In the genomic region with DNA sequence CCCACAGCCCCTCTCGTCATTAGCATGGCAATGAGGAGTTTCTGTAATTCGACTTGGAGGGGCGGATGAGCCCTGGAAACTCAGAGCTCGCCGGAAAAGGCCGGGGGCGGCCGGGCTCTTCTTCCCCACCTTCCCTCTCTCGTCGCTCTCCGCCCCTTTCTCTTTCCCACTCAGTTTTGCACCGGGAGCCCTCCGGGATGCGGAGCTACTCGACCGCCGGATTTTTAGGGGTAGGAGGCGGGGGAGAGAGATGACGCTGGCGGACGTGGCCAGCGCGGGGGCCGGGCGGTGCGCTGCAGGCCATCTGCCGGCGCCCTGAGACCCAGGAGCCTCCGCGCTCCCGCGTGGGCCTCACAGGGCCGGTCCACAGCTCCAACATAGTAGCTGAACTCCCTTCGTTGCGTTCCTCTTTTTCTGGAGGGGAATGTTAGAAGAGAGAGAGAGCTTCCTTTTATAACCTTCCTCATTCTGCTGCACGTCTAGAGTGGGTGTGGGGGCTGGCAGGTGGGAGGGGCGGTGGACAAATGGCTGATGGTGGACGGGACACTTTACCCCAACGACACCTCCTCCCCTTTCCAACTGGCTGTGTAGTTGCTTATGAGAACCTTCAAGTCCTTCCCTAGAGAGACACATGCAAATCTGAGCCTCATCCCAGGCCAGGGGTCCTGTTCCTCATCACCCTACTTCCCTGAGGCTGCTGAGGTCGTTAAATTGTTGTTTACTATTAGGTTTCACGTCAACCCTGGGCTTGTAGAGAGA, we compare ENCODE assay signal across 9 cellular contexts. TPM values are rescaled to one million over a fixed set of nuclear protein-coding genes. Genes with fewer than 3 reads are reported as not detected.
DNase-seq lines count a peak whose midpoint lies in the region; ATAC-seq, FAIRE-seq and TF ChIP-seq lines count a peak whose summit lies in the region.
"Had no signal": no experiment of that assay in that cellular context is flagged by ENCODE, and none has a peak within 500 bp of the region (broad histone marks: within the 10 kb centered on the region; RNA-seq: fewer than 3 reads in every experiment).

No MANE protein-coding gene starts in this region.

- peaks cover 8% of the 10 kb centered on the region for H4K20me1 ChIP-seq in astrocyte (ENCODE audit: insufficient read depth, low read length)
- H4K20me1 ChIP-seq: BLaER1 treated with 17β-estradiol and CSF1 and Interleukin-3, amounts not matched to agents 10 nM and 100 nM had no signal

- H3K27me3 ChIP-seq in astrocyte (ENCODE audit: insufficient read depth, low read length) (peaks cover 80% of the 10 kb centered on the region), stomach smooth muscle (ENCODE audit: control insufficient read depth in 1 of 2, insufficient read depth in 2 of 2, low read length in 2 of 2) (no peaks in the 10 kb centered on the region)

- H3K4me2 ChIP-seq in astrocyte (ENCODE audit: low read length) = peak overlapping the region; percentile 91
- H3K4me2 ChIP-seq: BLaER1 treated with 17β-estradiol and CSF1 and Interleukin-3, amounts not matched to agents 10 nM and 100 nM had no signal

- H3K27ac Mint-ChIP-seq in astrocyte (ENCODE audit: unreplicated experiment) = peak overlapping the region; percentile 59

- H3K27ac ChIP-seq in astrocyte (ENCODE audit: low read depth, low read length) (peak overlapping the region; percentile 83), stomach smooth muscle (ENCODE audit: low read length) (peak overlapping the region; percentile 97)
- H3K27ac ChIP-seq: BLaER1 treated with 17β-estradiol and CSF1 and Interleukin-3, amounts not matched to agents 10 nM and 100 nM had no signal

- H3K4me1 Mint-ChIP-seq in astrocyte (ENCODE audit: low read depth, unreplicated experiment) = peaks cover 2% of the 10 kb centered on the region

- H3K4me3 Mint-ChIP-seq in astrocyte (ENCODE audit: unreplicated experiment) = peak overlapping the region; percentile 82

- peaks cover 44% of the 10 kb centered on the region for H3K9me3 Mint-ChIP-seq in astrocyte (ENCODE audit: unreplicated experiment)

- peaks cover 2% of the 10 kb centered on the region for H3K36me3 Mint-ChIP-seq in astrocyte (ENCODE audit: low read depth, unreplicated experiment)

- TF ChIP-seq CTCF in astrocyte (IDR thresholded peaks at IDR 0.05; ENCODE audit: insufficient read depth, low read depth, low read length) = no peak

- H3K36me3 ChIP-seq in astrocyte (ENCODE audit: insufficient read depth, low read length) = no peaks in the 10 kb centered on the region
- no peaks in the 10 kb centered on the region for H3K36me3 ChIP-seq in stomach smooth muscle (ENCODE audit: control insufficient read depth in 2 of 2, insufficient read depth in 2 of 2, low read length in 2 of 2)
- H3K36me3 ChIP-seq: BLaER1 treated with 17β-estradiol and CSF1 and Interleukin-3, amounts not matched to agents 10 nM and 100 nM had no signal

- no peak for ATAC-seq in HG02870 (IDR thresholded peaks at IDR 0.05; ENCODE audit: unreplicated experiment)

- H3K4me1 ChIP-seq in astrocyte (ENCODE audit: insufficient read depth, low read length) = no peaks in the 10 kb centered on the region
- H3K4me1 ChIP-seq in stomach smooth muscle (ENCODE audit: control insufficient read depth, insufficient read depth, low read length) = peaks cover 20% of the 10 kb centered on the region

- peaks cover 41% of the 10 kb centered on the region for H3K79me2 ChIP-seq in astrocyte (ENCODE audit: insufficient read depth, low read length)

- no peak for FAIRE-seq in astrocyte (lab: Jason Lieb, UNC)

- H3K9ac ChIP-seq in astrocyte (ENCODE audit: low read length) = peak overlapping the region; percentile 87
- H3K9ac ChIP-seq in stomach smooth muscle (ENCODE audit: low read length in 2 of 2) = peak overlapping the region; percentile 92 to 94
- H3K9ac ChIP-seq: BLaER1 treated with 17β-estradiol and CSF1 and Interleukin-3, amounts not matched to agents 10 nM and 100 nM had no signal

- H3K9me3 ChIP-seq in astrocyte (ENCODE audit: insufficient read depth, low read depth, low read length) (no peaks in the 10 kb centered on the region), stomach smooth muscle (ENCODE audit: control insufficient read depth in 2 of 2, low read length in 2 of 2) (no peaks in the 10 kb centered on the region)

- peaks cover 92% of the 10 kb centered on the region for H3K27me3 Mint-ChIP-seq in astrocyte (ENCODE audit: low read depth, unreplicated experiment)

- DNase-seq in NCI-H1105 treated with DMSO at 0.1 percent for 48 hours (lab: John Stamatoyannopoulos, UW) (peak; percentile 32), NCI-H1105 (lab: John Stamatoyannopoulos, UW) (no peak), M059J (ENCODE audit: low read depth) (peak; percentile 64), astrocyte (ENCODE audit: low read depth) (peak; percentile 30), kidney tubule cell (ENCODE audit: low spot score) (peak; percentile 63), NCI-H1930 (lab: John Stamatoyannopoulos, UW) (no peak)

- H2AFZ ChIP-seq in astrocyte (ENCODE audit: low read depth, low read length) = no peak overlapping the region

- peak overlapping the region; percentile 72 for H3K4me3 ChIP-seq in astrocyte (ENCODE audit: insufficient read depth, low read depth, low read length)
- H3K4me3 ChIP-seq in stomach smooth muscle (ENCODE audit: low read length in 2 of 2) = peak overlapping the region; percentile 96 to 97
- H3K4me3 ChIP-seq: BLaER1 treated with 17β-estradiol and CSF1 and Interleukin-3, amounts not matched to agents 10 nM and 100 nM had no signal

RNA-seq across cellular contexts. Expression of a gene that starts 1.1 kb away (rescaled TPM):
- total RNA-seq in M059J (2014; rRNA removed; shearing (Covaris generic)) = 8.2 and 9.1 TPM in 2 replicates
- total RNA-seq in astrocyte = 0.23 TPM in 1 of 2 replicates, not detected in the other

RNA-seq across cellular contexts. Expression of a gene that starts 5.5 kb away (rescaled TPM):
- total RNA-seq in M059J (2014; rRNA removed; shearing (Covaris generic)) = 1.7 and 2.2 TPM in 2 replicates
- not detected in 2 replicates for total RNA-seq in astrocyte

RNA-seq across cellular contexts. Expression of a gene that starts 33.6 kb away (rescaled TPM):
- 4.9 and 5.8 TPM in 2 replicates for total RNA-seq in M059J (2014; rRNA removed; shearing (Covaris generic))
- not detected in 2 replicates for total RNA-seq in astrocyte

RNA-seq across cellular contexts. Expression of a gene that starts 46.5 kb away (rescaled TPM):
- total RNA-seq in M059J (2014; rRNA removed; shearing (Covaris generic)) = 0.69 and 3.0 TPM in 2 replicates
- not detected in 2 replicates for total RNA-seq in astrocyte

RNA-seq across cellular contexts. Expression of a gene that starts 50.6 kb away (rescaled TPM):
- 3.7 TPM in 1 of 2 replicates, not detected in the other for total RNA-seq in M059J (2014; rRNA removed; shearing (Covaris generic))
- total RNA-seq in astrocyte = not detected in 2 replicates

Comparison
In these comparisons a context has a peak if more than half of its experiments do, and no peak if none do; other contexts are left out.
1. DNase-seq: peak in NCI-H1105 treated with DMSO at 0.1 percent for 48 hours (single experiment), M059J (single experiment), astrocyte (single experiment) and kidney tubule cell (single experiment); none in NCI-H1105 (single experiment) and NCI-H1930 (0 of 2).